In the genomic region with DNA sequence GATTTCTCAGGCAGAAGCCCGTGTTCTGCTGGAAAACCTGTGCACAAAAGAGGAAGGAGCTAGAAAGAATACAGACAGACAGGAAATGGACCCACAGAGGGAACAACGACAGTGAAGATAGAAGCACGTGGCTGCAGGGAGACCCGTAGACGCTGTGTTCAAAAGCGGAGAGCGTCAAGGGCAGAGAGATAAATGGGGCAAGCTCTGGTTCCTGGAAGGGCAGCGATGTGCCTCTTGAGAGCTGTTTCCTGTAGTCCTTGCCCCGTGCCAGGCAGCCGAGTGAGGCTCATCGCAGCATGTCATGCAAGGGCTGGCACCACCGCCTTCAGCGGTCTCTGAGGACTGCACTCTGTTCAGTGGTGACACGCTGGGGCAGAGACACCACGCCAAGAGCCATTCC, we compare ENCODE assay signal across 12 cellular contexts. TPM values are rescaled to one million over a fixed set of nuclear protein-coding genes. Genes with fewer than 3 reads are reported as not detected.
A peak's percentile ranks its signal among the peaks of the same experiment; 100 is the strongest.
DNase-seq lines count a peak whose midpoint lies in the region; ATAC-seq and TF ChIP-seq lines count a peak whose summit lies in the region.
"Had no signal": no experiment of that assay in that cellular context is flagged by ENCODE, and none has a peak within 500 bp of the region (broad histone marks: within the 10 kb centered on the region; RNA-seq: fewer than 3 reads in every experiment).

No MANE protein-coding gene starts in this region.

- CTCF ChIA-PET in activated naive CD4-positive, alpha-beta T cell treated with anti-CD3 and anti-CD28 coated beads for 36 hours (lab: Charles Lee): no interaction called here

- H3K9me3 Mint-ChIP-seq in activated naive CD4-positive, alpha-beta T cell treated with anti-CD3 and anti-CD28 coated beads for 36 hours: no peaks in the 10 kb centered on the region

- no peaks in the 10 kb centered on the region for H3K27me3 ChIP-seq in thyroid gland

- H3K4me1 ChIP-seq in thyroid gland: peaks cover 0 to 11% of the 10 kb centered on the region in 2 donors

- H3K27ac ChIP-seq in thyroid gland: no peak overlapping the region
- H3K27ac ChIP-seq: VCaP had no signal

- peaks cover 12% of the 10 kb centered on the region for H3K4me1 Mint-ChIP-seq in activated naive CD4-positive, alpha-beta T cell treated with anti-CD3 and anti-CD28 coated beads for 36 hours (ENCODE audit: low read depth)

- peaks cover 46% of the 10 kb centered on the region for H3K36me3 Mint-ChIP-seq in activated naive CD4-positive, alpha-beta T cell treated with anti-CD3 and anti-CD28 coated beads for 36 hours (ENCODE audit: low read depth)

- DNase-seq in activated naive CD4-positive, alpha-beta T cell treated with anti-CD3 and anti-CD28 coated beads for 36 hours: no peak
- no peak for DNase-seq in activated naive CD4-positive, alpha-beta T cell treated with anti-CD3 and anti-CD28 coated beads, Interleukin-2, amount 50 U/mL, for 16 hours
- DNase-seq in SKM-1 treated with dmso at 0.1 percent for 144 hours (lab: John Stamatoyannopoulos, UW; ENCODE audit: unreplicated experiment) (peak; percentile 74), head of caudate nucleus (peak in 39 of 42 donors; percentile 29 to 77 (median 47)), thyroid gland (peak; percentile 90 to 93), NCI-H187 (lab: John Stamatoyannopoulos, UW) (no peak), T1000 (lab: John Stamatoyannopoulos, UW) (no peak)
- DNase-seq: NCI-H446 treated with DMSO at 0.1 percent for 48 hours; stimulated activated CD4-positive, alpha-beta T cell treated with anti-CD3 and anti-CD28 coated beads, Interleukin-4, amount 100 ng/mL, for 24 hours had no signal

- ATAC-seq in HG03457 (IDR thresholded peaks at IDR 0.05; ENCODE audit: unreplicated experiment): no peak

- H3K27me3 Mint-ChIP-seq in activated naive CD4-positive, alpha-beta T cell treated with anti-CD3 and anti-CD28 coated beads for 36 hours (ENCODE audit: low read depth): no peaks in the 10 kb centered on the region

- intact Hi-C loops in activated naive CD4-positive, alpha-beta T cell treated with anti-CD3 and anti-CD28 coated beads for 36 hours (cut with micrococcal nuclease): no loop called here
- intact Hi-C loops in head of caudate nucleus (cut with DNase I): no loop called here
- intact Hi-C loops in thyroid gland (cut with DNase I): no loop called here

- peak in 1 of 6 experiments; percentile 17 for TF ChIP-seq CTCF in thyroid gland (IDR thresholded peaks at IDR 0.05)

- H3K9me3 ChIP-seq in thyroid gland: no peaks in the 10 kb centered on the region

- no peak for TF ChIP-seq POLR2A in thyroid gland (IDR thresholded peaks at IDR 0.05)

- no peak overlapping the region for H3K4me3 ChIP-seq in thyroid gland (replicated peaks in 1 of 3)

- peak overlapping the region; percentile 1 for H3K27ac Mint-ChIP-seq in activated naive CD4-positive, alpha-beta T cell treated with anti-CD3 and anti-CD28 coated beads for 36 hours

- 19 to 31% methylated on average over 8 to 15 of the region's 15 CpGs for WGBS in thyroid gland, 2 donors

- no peak overlapping the region for H3K4me3 Mint-ChIP-seq in activated naive CD4-positive, alpha-beta T cell treated with anti-CD3 and anti-CD28 coated beads for 36 hours

- H3K36me3 ChIP-seq in thyroid gland: no peaks in the 10 kb centered on the region

RNA-seq across cellular contexts. Expression of gene CACNG5, which starts 43.6 kb away (rescaled TPM):
- total RNA-seq in activated naive CD4-positive, alpha-beta T cell treated with anti-CD3 and anti-CD28 coated beads for 36 hours: not detected
- not detected for total RNA-seq in thyroid gland
- total RNA-seq: myocyte had no signal

Comparison
In these comparisons a context has a peak if more than half of its experiments do, and no peak if none do; other contexts are left out.
1. DNase-seq: peak in SKM-1 treated with dmso at 0.1 percent for 144 hours (single experiment), head of caudate nucleus (39 of 42) and thyroid gland (2 of 2); none in activated naive CD4-positive, alpha-beta T cell treated with anti-CD3 and anti-CD28 coated beads for 36 hours (single experiment), activated naive CD4-positive, alpha-beta T cell treated with anti-CD3 and anti-CD28 coated beads, Interleukin-2, amount 50 U/mL, for 16 hours (single experiment), NCI-H187 (0 of 2) and T1000 (single experiment).